In the genomic region with DNA sequence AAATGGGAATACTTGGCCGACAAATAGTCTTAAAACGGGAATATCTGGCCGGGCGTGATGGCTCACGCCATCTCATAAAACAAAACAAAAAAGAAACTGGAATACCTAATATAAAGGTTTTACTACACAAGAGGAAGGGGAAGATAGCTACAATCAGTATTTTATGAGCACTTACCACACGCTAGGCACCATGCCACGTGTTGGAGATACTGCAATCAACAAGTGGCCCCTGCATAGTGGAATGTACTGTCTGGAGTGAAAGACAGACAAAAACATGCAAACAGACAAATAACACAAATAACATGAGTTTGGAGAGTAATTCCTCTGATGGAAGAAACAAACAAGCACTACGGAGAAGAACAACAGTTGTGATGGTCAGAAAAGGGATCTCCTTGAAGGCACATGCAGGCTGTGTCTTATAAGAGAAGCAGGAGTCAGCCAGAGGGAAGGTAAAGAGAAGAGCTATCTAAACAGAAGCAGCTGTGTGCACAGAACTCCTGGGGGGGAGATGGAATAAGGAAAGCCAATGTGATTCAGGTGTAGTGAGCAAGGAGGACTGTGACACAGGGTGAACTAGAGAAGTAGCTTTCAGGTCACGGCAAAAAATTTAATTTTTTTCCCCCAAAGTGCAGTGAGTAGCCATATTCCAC, we compare ENCODE assay signal across 28 cellular contexts. TPM values are rescaled to one million over a fixed set of nuclear protein-coding genes. Genes with fewer than 3 reads are reported as not detected.
A peak's percentile ranks its signal among the peaks of the same experiment; 100 is the strongest.
DNase-seq lines count a peak whose midpoint lies in the region; ATAC-seq and TF ChIP-seq lines count a peak whose summit lies in the region.
"Had no signal": no experiment of that assay in that cellular context is flagged by ENCODE, and none has a peak within 500 bp of the region (broad histone marks: within the 10 kb centered on the region; RNA-seq: fewer than 3 reads in every experiment).

No MANE protein-coding gene starts in this region.

- TF ChIP-seq POLR2A in upper lobe of left lung (IDR thresholded peaks at IDR 0.05): no peak

- no peak for DNase-seq in T-helper 2 cell treated with Interferon-gamma antibody and Interleukin-4, amounts not matched to agents 5 μg/mL and 100 μg/mL, for 36 hours (ENCODE audit: low spot score)
- no peak for DNase-seq in T-helper 2 cell
- DNase-seq in GF-D8 (lab: John Stamatoyannopoulos, UW): peak; percentile 16
- no peak for DNase-seq in activated B cell treated with CpG ODN at 0.5 μM for 24 hours
- no peak for DNase-seq in natural killer cell
- no peak for DNase-seq in HuH-7 (ENCODE audit: low spot score)
- DNase-seq in upper lobe of left lung: no peak
- DNase-seq: activated CD8-positive, alpha-beta memory T cell treated with anti-CD3 and anti-CD28 coated beads, Interleukin-2, amount 50 U/mL, for 4 hours; Calu3; cortex of kidney; foreskin keratinocyte; H9; heart left ventricle; NCI-H1092 treated with DMSO at 0.1 percent for 48 hours; NCI-H2081; NCI-H345; right cardiac atrium; SK-N-SH; spleen; T-helper 9 cell; transverse colon had no signal

- peaks cover 36% of the 10 kb centered on the region for H3K4me1 Mint-ChIP-seq in T-helper 2 cell treated with Interferon-gamma antibody and Interleukin-4, amounts not matched to agents 5 μg/mL and 100 μg/mL, for 36 hours (ENCODE audit: low read depth)
- H3K4me1 Mint-ChIP-seq in activated B cell treated with CpG ODN at 0.5 μM for 24 hours (peaks cover 21% of the 10 kb centered on the region), natural killer cell (peaks cover 19 to 43% of the 10 kb centered on the region in 2 donors)
- H3K4me1 Mint-ChIP-seq: H9, WTC11 had no signal

- intact Hi-C loops in activated B cell treated with CpG ODN at 0.5 μM for 24 hours (cut with micrococcal nuclease): no loop called here
- intact Hi-C loops in natural killer cell (cut with micrococcal nuclease): loop anchor here (5.0 kb wide), 1 partner anchor 39 kb away; a partner anchor contains a TSS

- CTCF ChIA-PET in activated B cell treated with CpG ODN at 0.5 μM for 24 hours (lab: Charles Lee): no interaction called here

- H3K27ac ChIP-seq in upper lobe of left lung: no peak overlapping the region
- H3K27ac ChIP-seq: esophagus muscularis mucosa, foreskin keratinocyte, neural progenitor cell, transverse colon had no signal

- ATAC-seq in activated B cell treated with CpG ODN at 0.5 μM for 24 hours (ENCODE audit: low read depth): no peak
- no peak for ATAC-seq in natural killer cell
- no peak for ATAC-seq in upper lobe of left lung (ENCODE audit: low FRiP score in 2 of 2)
- ATAC-seq in GM21786 (IDR thresholded peaks at IDR 0.05; ENCODE audit: unreplicated experiment): no peak
- ATAC-seq: foreskin keratinocyte, heart left ventricle, right cardiac atrium, WTC11 had no signal

- H3K36me3 ChIP-seq in upper lobe of left lung: no peaks in the 10 kb centered on the region
- H3K36me3 ChIP-seq: esophagus muscularis mucosa, heart left ventricle, neural progenitor cell, spleen, transverse colon had no signal

- no peaks in the 10 kb centered on the region for H3K27me3 ChIP-seq in upper lobe of left lung
- H3K27me3 ChIP-seq: esophagus muscularis mucosa, foreskin keratinocyte, heart left ventricle, neural progenitor cell, spleen, transverse colon had no signal

- TF ChIP-seq CTCF in activated B cell treated with CpG ODN at 0.5 μM for 24 hours (IDR thresholded peaks at IDR 0.05): no peak
- no peak for TF ChIP-seq CTCF in natural killer cell (IDR thresholded peaks at IDR 0.05)
- no peak for TF ChIP-seq CTCF in upper lobe of left lung (IDR thresholded peaks at IDR 0.05)

- peaks cover 3% of the 10 kb centered on the region for H3K27me3 Mint-ChIP-seq in T-helper 2 cell treated with Interferon-gamma antibody and Interleukin-4, amounts not matched to agents 5 μg/mL and 100 μg/mL, for 36 hours (ENCODE audit: low read depth)
- H3K27me3 Mint-ChIP-seq in activated B cell treated with CpG ODN at 0.5 μM for 24 hours (no peaks in the 10 kb centered on the region), natural killer cell (ENCODE audit: low read depth in 2 of 2) (no peaks in the 10 kb centered on the region)
- H3K27me3 Mint-ChIP-seq: activated naive CD8-positive, alpha-beta T cell treated with anti-CD3 and anti-CD28 coated beads for 36 hours had no signal

- peak overlapping the region; percentile 27 for H3K27ac Mint-ChIP-seq in T-helper 2 cell treated with Interferon-gamma antibody and Interleukin-4, amounts not matched to agents 5 μg/mL and 100 μg/mL, for 36 hours
- H3K27ac Mint-ChIP-seq in activated B cell treated with CpG ODN at 0.5 μM for 24 hours: peak overlapping the region; percentile 79
- H3K27ac Mint-ChIP-seq in natural killer cell: peak overlapping the region; percentile 3 to 25
- H3K27ac Mint-ChIP-seq: activated naive CD8-positive, alpha-beta T cell treated with anti-CD3 and anti-CD28 coated beads for 36 hours; H9; neural progenitor cell; WTC11 had no signal

- POLR2A ChIA-PET in activated B cell treated with CpG ODN at 0.5 μM for 24 hours (lab: Charles Lee): interaction anchor here (1.2 to 3.2 kb wide), 2 partner anchors 16 to 39 kb away, joined by 7 to 11 read pairs; a partner anchor contains a TSS

- H3K4me3 Mint-ChIP-seq in T-helper 2 cell treated with Interferon-gamma antibody and Interleukin-4, amounts not matched to agents 5 μg/mL and 100 μg/mL, for 36 hours: no peak overlapping the region
- H3K4me3 Mint-ChIP-seq in activated B cell treated with CpG ODN at 0.5 μM for 24 hours (no peak overlapping the region), natural killer cell (no peak overlapping the region)
- H3K4me3 Mint-ChIP-seq: activated naive CD8-positive, alpha-beta T cell treated with anti-CD3 and anti-CD28 coated beads for 36 hours; H9; neural progenitor cell; WTC11 had no signal

- no peak for TF ChIP-seq EP300 in upper lobe of left lung (IDR thresholded peaks at IDR 0.05)

- no peaks in the 10 kb centered on the region for H3K9me3 ChIP-seq in upper lobe of left lung
- H3K9me3 ChIP-seq: esophagus muscularis mucosa, heart left ventricle, SK-N-SH, spleen, transverse colon had no signal

- H3K9me3 Mint-ChIP-seq in T-helper 2 cell treated with Interferon-gamma antibody and Interleukin-4, amounts not matched to agents 5 μg/mL and 100 μg/mL, for 36 hours: no peaks in the 10 kb centered on the region
- H3K9me3 Mint-ChIP-seq in activated B cell treated with CpG ODN at 0.5 μM for 24 hours: no peaks in the 10 kb centered on the region
- no peaks in the 10 kb centered on the region for H3K9me3 Mint-ChIP-seq in natural killer cell
- H3K9me3 Mint-ChIP-seq: activated T-helper 2 cell treated with anti-CD3 and anti-CD28 coated beads, Interferon-gamma antibody, Interleukin-2, Interleukin-4, amounts not matched to agents 10 μg/mL and 5 μg/mL and 100 μg/mL, durations not matched to agents 14 hours and 24 hours and 36 hours; neural progenitor cell had no signal

- WGBS in upper lobe of left lung, 2 donors: 87 to 90% methylated on average over 9 of the region's 9 CpGs

- no peak overlapping the region for H3K4me3 ChIP-seq in upper lobe of left lung
- H3K4me3 ChIP-seq: esophagus muscularis mucosa, heart left ventricle, lung, neural progenitor cell, spleen, transverse colon had no signal

- peaks cover 0 to 7% (median 1%) of the 10 kb centered on the region in 4 donors for H3K4me1 ChIP-seq in upper lobe of left lung
- H3K4me1 ChIP-seq: esophagus muscularis mucosa, neural progenitor cell, transverse colon had no signal

- peaks cover 7% of the 10 kb centered on the region for H3K36me3 Mint-ChIP-seq in T-helper 2 cell treated with Interferon-gamma antibody and Interleukin-4, amounts not matched to agents 5 μg/mL and 100 μg/mL, for 36 hours (ENCODE audit: low read depth)
- H3K36me3 Mint-ChIP-seq in activated B cell treated with CpG ODN at 0.5 μM for 24 hours (ENCODE audit: low read depth): no peaks in the 10 kb centered on the region
- no peaks in the 10 kb centered on the region for H3K36me3 Mint-ChIP-seq in natural killer cell
- H3K36me3 Mint-ChIP-seq: activated naive CD8-positive, alpha-beta T cell treated with anti-CD3 and anti-CD28 coated beads for 36 hours; neural progenitor cell; WTC11 had no signal

RNA-seq across cellular contexts. Expression of a gene that starts 39.1 kb away (rescaled TPM):
- total RNA-seq in activated B cell treated with CpG ODN at 0.5 μM for 24 hours (61.9 and 76.4 TPM in 2 replicates), natural killer cell (100 to 1,000 TPM; 102 to 156 (median 108) TPM), upper lobe of left lung (10 to 100 TPM; 42.3 to 87.0 (median 57.2) TPM)

Comparison
In these comparisons a context has a peak if more than half of its experiments do, and no peak if none do; other contexts are left out.
1. H3K27ac Mint-ChIP-seq: peak in every context shown above with its lines; median percentile 79 in activated B cell treated with CpG ODN at 0.5 μM for 24 hours; 27 in T-helper 2 cell treated with Interferon-gamma antibody and Interleukin-4, amounts not matched to agents 5 μg/mL and 100 μg/mL, for 36 hours; 14 in natural killer cell.